ENCODE assay signal across 23 cellular contexts in the genomic region with DNA sequence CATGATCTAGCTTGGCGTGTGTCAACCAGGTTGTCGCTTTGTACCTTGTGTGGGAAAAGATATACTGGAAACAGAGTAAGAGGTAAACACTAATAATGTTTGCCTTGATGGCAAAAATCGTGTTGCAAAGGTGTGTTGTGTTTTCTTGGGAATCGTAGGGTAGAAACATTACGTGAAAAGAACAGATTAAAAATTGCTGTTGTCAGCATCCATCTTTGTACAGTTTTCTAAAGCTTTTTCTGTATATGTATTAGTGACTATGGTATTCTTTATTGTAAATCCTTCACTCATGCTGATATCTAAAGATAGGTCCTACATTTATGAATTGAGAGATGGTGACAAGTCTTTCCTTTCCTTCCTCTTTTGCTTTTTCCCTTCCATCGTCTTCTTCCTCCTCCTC.
"Had no signal": no experiment of that assay in that cellular context is flagged by ENCODE, and none has a peak within 500 bp of the region (broad histone marks: within the 10 kb centered on the region; RNA-seq: fewer than 3 reads in every experiment).

No MANE protein-coding gene starts in this region.

- H3K9me3 ChIP-seq: ascending aorta, heart right ventricle, mucosa of descending colon, right atrium auricular region, suprapubic skin, transverse colon, vagina had no signal

- FAIRE-seq: bronchial epithelial cell had no signal

- DNase-seq: activated CD4-positive, alpha-beta T cell treated with anti-CD3 and anti-CD28 coated beads for 48 hours; activated CD4-positive, CD25-positive, alpha-beta regulatory T cell; activated CD8-positive, alpha-beta T cell treated with anti-CD3 and anti-CD28 coated beads for 36 hours; activated effector memory CD4-positive, alpha-beta T cell treated with anti-CD3 and anti-CD28 coated beads, Interleukin-2, amount 50 U/mL, for 16 hours; activated T-cell treated with anti-CD3 and anti-CD28 coated beads, Interleukin-2, amount 50 U/mL, for 1 hour; effector CD4-positive, alpha-beta T cell; heart right ventricle; immature natural killer cell; left ventricle myocardium superior; mucosa of descending colon; naive B cell; nucleus accumbens; stimulated activated naive CD8-positive, alpha-beta T cell treated with anti-CD3 and anti-CD28 coated beads, Interleukin-15, amount 100 ng/mL, for 72 hours; transverse colon had no signal

- H3K9me3 Mint-ChIP-seq: activated CD8-positive, alpha-beta T cell treated with anti-CD3 and anti-CD28 coated beads for 36 hours; activated naive CD4-positive, alpha-beta T cell treated with anti-CD3 and anti-CD28 coated beads, Interleukin-2, amount 50 U/mL, for 24 hours; immature natural killer cell; stimulated activated naive CD8-positive, alpha-beta T cell treated with anti-CD3 and anti-CD28 coated beads, Interleukin-15, amount 100 ng/mL, for 72 hours had no signal

- H3K27ac Mint-ChIP-seq: activated CD8-positive, alpha-beta T cell treated with anti-CD3 and anti-CD28 coated beads for 36 hours; activated naive CD4-positive, alpha-beta T cell treated with anti-CD3 and anti-CD28 coated beads, Interleukin-2, amount 50 U/mL, for 24 hours; immature natural killer cell; progenitor cell of endocrine pancreas; stimulated activated naive CD8-positive, alpha-beta T cell treated with anti-CD3 and anti-CD28 coated beads, Interleukin-15, amount 100 ng/mL, for 72 hours had no signal

- H3K4me1 Mint-ChIP-seq: activated naive CD4-positive, alpha-beta T cell treated with anti-CD3 and anti-CD28 coated beads, Interleukin-2, amount 50 U/mL, for 24 hours; immature natural killer cell; naive B cell; stimulated activated naive CD8-positive, alpha-beta T cell treated with anti-CD3 and anti-CD28 coated beads, Interleukin-15, amount 100 ng/mL, for 72 hours had no signal

- H3K36me3 Mint-ChIP-seq: activated naive CD4-positive, alpha-beta T cell treated with anti-CD3 and anti-CD28 coated beads, Interleukin-2, amount 50 U/mL, for 24 hours; naive B cell had no signal

- ATAC-seq: activated CD8-positive, alpha-beta T cell treated with anti-CD3 and anti-CD28 coated beads for 36 hours; esophagus mucosa; heart right ventricle; left ventricle myocardium superior; mucosa of descending colon; stimulated activated naive CD8-positive, alpha-beta T cell treated with anti-CD3 and anti-CD28 coated beads, Interleukin-15, amount 100 ng/mL, for 72 hours had no signal

- H3K36me3 ChIP-seq: ascending aorta, heart right ventricle, right atrium auricular region, suprapubic skin, transverse colon, vagina had no signal

- H3K4me3 Mint-ChIP-seq: activated CD8-positive, alpha-beta T cell treated with anti-CD3 and anti-CD28 coated beads for 36 hours; activated naive CD4-positive, alpha-beta T cell treated with anti-CD3 and anti-CD28 coated beads, Interleukin-2, amount 50 U/mL, for 24 hours; immature natural killer cell; naive B cell; stimulated activated naive CD8-positive, alpha-beta T cell treated with anti-CD3 and anti-CD28 coated beads, Interleukin-15, amount 100 ng/mL, for 72 hours had no signal

- H3K4me1 ChIP-seq: ascending aorta, heart right ventricle, right atrium auricular region, suprapubic skin, transverse colon, vagina had no signal

- H3K27me3 ChIP-seq: ascending aorta, right atrium auricular region, transverse colon, vagina had no signal

- H3K4me3 ChIP-seq: ascending aorta, heart right ventricle, mucosa of descending colon, right atrium auricular region, skin epidermis, suprapubic skin, transverse colon, vagina had no signal

- H3K27ac ChIP-seq: ascending aorta, heart right ventricle, right atrium auricular region, skin epidermis, suprapubic skin, transverse colon, vagina had no signal
